8 cellular contexts compared by ENCODE assay signal in genomic region chr2:29238497-29238896, GRCh38.
A peak's percentile ranks its signal among the peaks of the same experiment; 100 is the strongest.
DNase-seq lines count a peak whose midpoint lies in the region; ATAC-seq and TF ChIP-seq lines count a peak whose summit lies in the region.

No MANE protein-coding gene starts in this region.

- no peak overlapping the region for H3K9ac ChIP-seq in fibroblast of lung (ENCODE audit: insufficient read depth, low read length)
- H3K9ac ChIP-seq in colonic mucosa (ENCODE audit: low read depth in 2 of 2, low read length in 2 of 2), result no peak overlapping the region

- DNase-seq in 8988T (peak; percentile 85), EL (peak; percentile 48), NCI-H82 treated with DMSO at 0.1 percent for 48 hours (lab: John Stamatoyannopoulos, UW; ENCODE audit: unreplicated experiment) (peak; percentile 39), fibroblast of lung (ENCODE audit: low read depth in 2 of 2) (no peak), colonic mucosa (no peak)

- H3K27me3 ChIP-seq in fibroblast of lung (ENCODE audit: control insufficient read depth, insufficient read depth, low read length), result peaks cover 6% of the 10 kb centered on the region
- no peaks in the 10 kb centered on the region for H3K27me3 ChIP-seq in colonic mucosa

- H3K36me3 ChIP-seq in fibroblast of lung (ENCODE audit: control insufficient read depth, insufficient read depth, low read length) (no peaks in the 10 kb centered on the region), colonic mucosa (no peaks in the 10 kb centered on the region)

- H3K27ac ChIP-seq in fibroblast of lung (ENCODE audit: insufficient read depth, low read length) (no peak overlapping the region), colonic mucosa (no peak overlapping the region)

- H4K20me1 ChIP-seq in fibroblast of lung (ENCODE audit: control insufficient read depth, extremely low read depth, insufficient read depth, low read length), result no peaks in the 10 kb centered on the region

- TF ChIP-seq CTCF in fibroblast of lung (conservative IDR thresholded peaks at IDR 0.05 in 1 of 2, IDR thresholded peaks at IDR 0.05 in 1 of 2; ENCODE audit: low read depth in 1 of 2, low read length in 2 of 2) (peak; percentile 56 to 66), colonic mucosa (IDR thresholded peaks at IDR 0.05) (no peak)

- no peaks in the 10 kb centered on the region for H3K9me3 ChIP-seq in fibroblast of lung (ENCODE audit: control insufficient read depth, insufficient read depth, low read depth, low read length)
- no peaks in the 10 kb centered on the region for H3K9me3 ChIP-seq in colonic mucosa

- intact Hi-C loops in colonic mucosa (cut with DNase I), result no loop called here

- no peak overlapping the region for H2AFZ ChIP-seq in fibroblast of lung (ENCODE audit: low read length)

- H3K4me3 ChIP-seq in fibroblast of lung (replicated peaks in 1 of 4; ENCODE audit: control extremely low read depth in 1 of 4, insufficient read depth in 1 of 4, low read depth in 3 of 4, low read length in 4 of 4) (no peak overlapping the region), colonic mucosa (no peak overlapping the region)

- ATAC-seq in HG03520 (IDR thresholded peaks at IDR 0.05; ENCODE audit: unreplicated experiment), result no peak
- ATAC-seq in HG03097 (IDR thresholded peaks at IDR 0.05; ENCODE audit: low FRiP score, unreplicated experiment), result no peak
- ATAC-seq in HG03139 (IDR thresholded peaks at IDR 0.05; ENCODE audit: unreplicated experiment), result no peak

- no peaks in the 10 kb centered on the region for H3K79me2 ChIP-seq in fibroblast of lung (ENCODE audit: control insufficient read depth, insufficient read depth, low read length)

- H3K4me2 ChIP-seq in fibroblast of lung (ENCODE audit: extremely low read depth, insufficient read depth, low read length), result no peak overlapping the region

- H3K4me1 ChIP-seq in fibroblast of lung (ENCODE audit: control insufficient read depth, extremely low read depth, insufficient read depth, low read length), result no peaks in the 10 kb centered on the region
- H3K4me1 ChIP-seq in colonic mucosa, result no peaks in the 10 kb centered on the region

Comparison
In these comparisons a context has a peak if more than half of its experiments do, and no peak if none do; other contexts are left out.
1. DNase-seq: peak in 8988T (single experiment), EL (single experiment) and NCI-H82 treated with DMSO at 0.1 percent for 48 hours (single experiment); none in fibroblast of lung (0 of 2) and colonic mucosa (single experiment).